1 cellular context compared by ENCODE assay signal in the genomic region with DNA sequence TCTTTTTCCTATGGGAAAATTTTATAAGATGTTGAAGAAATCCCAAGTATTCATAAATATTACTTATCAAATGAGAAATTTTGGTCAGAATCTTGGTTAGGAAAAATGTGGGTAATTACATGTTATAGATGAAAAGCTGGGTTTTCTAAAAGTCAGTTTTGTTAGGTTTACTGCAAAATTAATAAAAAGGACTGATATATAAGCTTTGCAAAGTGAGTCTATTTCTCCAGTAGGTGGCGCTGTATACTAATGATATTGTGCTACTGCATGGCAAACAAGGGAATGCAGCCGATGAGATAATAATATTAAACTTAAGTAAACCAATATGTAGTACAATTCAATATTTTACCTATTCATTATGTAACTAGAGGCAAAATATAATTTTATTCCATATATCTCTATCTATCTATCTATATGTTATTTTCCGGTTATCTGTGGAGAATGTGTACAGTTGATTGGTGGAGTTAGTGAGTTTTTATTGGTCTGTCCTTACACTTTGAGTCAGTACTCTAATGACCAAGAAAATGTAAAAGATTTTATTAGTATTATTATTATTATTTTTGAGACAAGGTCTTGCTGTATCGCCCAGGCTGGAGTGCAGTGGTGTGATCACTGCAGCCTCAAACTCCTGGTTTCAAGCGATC.
TF ChIP-seq lines count a peak whose summit lies in the region.

No MANE protein-coding gene starts in this region.

TF ChIP-seq in GM23338, 12 proteins besides CTCF, POLR2A, EP300 and RAD21 (continued from another document):
- TF ChIP-seq, protein P1, sequence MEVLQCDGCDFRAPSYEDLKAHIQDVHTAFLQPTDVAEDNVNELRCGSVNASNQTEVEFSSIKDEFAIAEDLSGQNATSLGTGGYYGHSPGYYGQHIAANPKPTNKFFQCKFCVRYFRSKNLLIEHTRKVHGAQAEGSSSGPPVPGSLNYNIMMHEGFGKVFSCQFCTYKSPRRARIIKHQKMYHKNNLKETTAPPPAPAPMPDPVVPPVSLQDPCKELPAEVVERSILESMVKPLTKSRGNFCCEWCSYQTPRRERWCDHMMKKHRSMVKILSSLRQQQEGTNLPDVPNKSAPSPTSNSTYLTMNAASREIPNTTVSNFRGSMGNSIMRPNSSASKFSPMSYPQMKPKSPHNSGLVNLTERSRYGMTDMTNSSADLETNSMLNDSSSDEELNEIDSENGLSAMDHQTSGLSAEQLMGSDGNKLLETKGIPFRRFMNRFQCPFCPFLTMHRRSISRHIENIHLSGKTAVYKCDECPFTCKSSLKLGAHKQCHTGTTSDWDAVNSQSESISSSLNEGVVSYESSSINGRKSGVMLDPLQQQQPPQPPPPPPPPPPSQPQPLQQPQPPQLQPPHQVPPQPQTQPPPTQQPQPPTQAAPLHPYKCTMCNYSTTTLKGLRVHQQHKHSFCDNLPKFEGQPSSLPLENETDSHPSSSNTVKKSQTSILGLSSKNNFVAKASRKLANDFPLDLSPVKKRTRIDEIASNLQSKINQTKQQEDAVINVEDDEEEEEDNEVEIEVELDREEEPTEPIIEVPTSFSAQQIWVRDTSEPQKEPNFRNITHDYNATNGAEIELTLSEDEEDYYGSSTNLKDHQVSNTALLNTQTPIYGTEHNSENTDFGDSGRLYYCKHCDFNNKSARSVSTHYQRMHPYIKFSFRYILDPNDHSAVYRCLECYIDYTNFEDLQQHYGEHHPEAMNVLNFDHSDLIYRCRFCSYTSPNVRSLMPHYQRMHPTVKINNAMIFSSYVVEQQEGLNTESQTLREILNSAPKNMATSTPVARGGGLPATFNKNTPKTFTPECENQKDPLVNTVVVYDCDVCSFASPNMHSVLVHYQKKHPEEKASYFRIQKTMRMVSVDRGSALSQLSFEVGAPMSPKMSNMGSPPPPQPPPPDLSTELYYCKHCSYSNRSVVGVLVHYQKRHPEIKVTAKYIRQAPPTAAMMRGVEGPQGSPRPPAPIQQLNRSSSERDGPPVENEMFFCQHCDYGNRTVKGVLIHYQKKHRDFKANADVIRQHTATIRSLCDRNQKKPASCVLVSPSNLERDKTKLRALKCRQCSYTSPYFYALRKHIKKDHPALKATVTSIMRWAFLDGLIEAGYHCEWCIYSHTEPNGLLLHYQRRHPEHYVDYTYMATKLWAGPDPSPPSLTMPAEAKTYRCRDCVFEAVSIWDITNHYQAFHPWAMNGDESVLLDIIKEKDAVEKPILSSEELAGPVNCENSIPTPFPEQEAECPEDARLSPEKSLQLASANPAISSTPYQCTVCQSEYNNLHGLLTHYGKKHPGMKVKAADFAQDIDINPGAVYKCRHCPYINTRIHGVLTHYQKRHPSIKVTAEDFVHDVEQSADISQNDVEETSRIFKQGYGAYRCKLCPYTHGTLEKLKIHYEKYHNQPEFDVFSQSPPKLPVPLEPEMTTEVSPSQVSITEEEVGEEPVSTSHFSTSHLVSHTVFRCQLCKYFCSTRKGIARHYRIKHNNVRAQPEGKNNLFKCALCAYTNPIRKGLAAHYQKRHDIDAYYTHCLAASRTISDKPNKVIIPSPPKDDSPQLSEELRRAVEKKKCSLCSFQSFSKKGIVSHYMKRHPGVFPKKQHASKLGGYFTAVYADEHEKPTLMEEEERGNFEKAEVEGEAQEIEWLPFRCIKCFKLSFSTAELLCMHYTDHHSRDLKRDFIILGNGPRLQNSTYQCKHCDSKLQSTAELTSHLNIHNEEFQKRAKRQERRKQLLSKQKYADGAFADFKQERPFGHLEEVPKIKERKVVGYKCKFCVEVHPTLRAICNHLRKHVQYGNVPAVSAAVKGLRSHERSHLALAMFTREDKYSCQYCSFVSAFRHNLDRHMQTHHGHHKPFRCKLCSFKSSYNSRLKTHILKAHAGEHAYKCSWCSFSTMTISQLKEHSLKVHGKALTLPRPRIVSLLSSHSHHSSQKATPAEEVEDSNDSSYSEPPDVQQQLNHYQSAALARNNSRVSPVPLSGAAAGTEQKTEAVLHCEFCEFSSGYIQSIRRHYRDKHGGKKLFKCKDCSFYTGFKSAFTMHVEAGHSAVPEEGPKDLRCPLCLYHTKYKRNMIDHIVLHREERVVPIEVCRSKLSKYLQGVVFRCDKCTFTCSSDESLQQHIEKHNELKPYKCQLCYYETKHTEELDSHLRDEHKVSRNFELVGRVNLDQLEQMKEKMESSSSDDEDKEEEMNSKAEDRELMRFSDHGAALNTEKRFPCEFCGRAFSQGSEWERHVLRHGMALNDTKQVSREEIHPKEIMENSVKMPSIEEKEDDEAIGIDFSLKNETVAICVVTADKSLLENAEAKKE (CRISPR knock-in tag; IDR thresholded peaks at IDR 0.05), result no peak
- no peak for TF ChIP-seq STAT1 (IDR thresholded peaks at IDR 0.05; ENCODE audit: unreplicated experiment)
